Comparison of ENCODE assay signal across 8 cellular contexts in the genomic region with DNA sequence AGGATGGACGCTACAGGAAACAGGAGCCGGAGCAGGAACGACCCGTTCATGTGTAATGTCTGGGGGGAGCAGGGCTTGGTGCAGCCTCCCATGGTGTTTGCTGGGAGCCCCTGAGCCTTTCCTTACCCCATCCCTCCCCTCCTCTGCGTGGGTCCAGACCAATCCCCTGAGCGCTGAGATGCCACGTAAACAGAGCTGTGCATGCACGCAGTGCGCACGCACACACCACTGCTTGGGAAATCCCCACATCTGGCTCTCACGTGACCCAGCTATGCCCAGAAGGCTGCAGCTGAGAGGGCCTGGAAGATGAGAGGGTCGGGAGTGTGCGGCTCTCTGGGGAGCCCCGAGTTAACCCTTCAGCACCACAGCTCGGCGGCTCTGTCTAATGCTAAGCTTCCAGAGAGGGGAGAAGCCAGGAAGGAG.
DNase-seq lines count a peak whose midpoint lies in the region; ATAC-seq lines count a peak whose summit lies in the region.

No MANE protein-coding gene starts in this region.

- DNase-seq in ELR (ENCODE audit: low read depth) (peak; percentile 98), NCI-H510A (lab: John Stamatoyannopoulos, UW) (peak; percentile 66), fibroblast of the conjunctiva (ENCODE audit: low read depth) (peak; percentile 95), occipital lobe (lab: John Stamatoyannopoulos, UW) (peak; percentile 78), superior temporal gyrus (ENCODE audit: extremely low spot score) (peak; percentile 85), NCI-H774 (lab: John Stamatoyannopoulos, UW) (no peak)
- peak; percentile 63 to 82 for DNase-seq in activated T-helper 1 cell treated with anti-CD3 and anti-CD28 coated beads, Interleukin-2, amount 50 U/mL, for 16 hours (ENCODE audit: low read depth in 1 of 2, low spot score in 1 of 2)

- ATAC-seq in GM21825 (IDR thresholded peaks at IDR 0.05; ENCODE audit: unreplicated experiment), result peak; percentile 79
